In the genomic region with DNA sequence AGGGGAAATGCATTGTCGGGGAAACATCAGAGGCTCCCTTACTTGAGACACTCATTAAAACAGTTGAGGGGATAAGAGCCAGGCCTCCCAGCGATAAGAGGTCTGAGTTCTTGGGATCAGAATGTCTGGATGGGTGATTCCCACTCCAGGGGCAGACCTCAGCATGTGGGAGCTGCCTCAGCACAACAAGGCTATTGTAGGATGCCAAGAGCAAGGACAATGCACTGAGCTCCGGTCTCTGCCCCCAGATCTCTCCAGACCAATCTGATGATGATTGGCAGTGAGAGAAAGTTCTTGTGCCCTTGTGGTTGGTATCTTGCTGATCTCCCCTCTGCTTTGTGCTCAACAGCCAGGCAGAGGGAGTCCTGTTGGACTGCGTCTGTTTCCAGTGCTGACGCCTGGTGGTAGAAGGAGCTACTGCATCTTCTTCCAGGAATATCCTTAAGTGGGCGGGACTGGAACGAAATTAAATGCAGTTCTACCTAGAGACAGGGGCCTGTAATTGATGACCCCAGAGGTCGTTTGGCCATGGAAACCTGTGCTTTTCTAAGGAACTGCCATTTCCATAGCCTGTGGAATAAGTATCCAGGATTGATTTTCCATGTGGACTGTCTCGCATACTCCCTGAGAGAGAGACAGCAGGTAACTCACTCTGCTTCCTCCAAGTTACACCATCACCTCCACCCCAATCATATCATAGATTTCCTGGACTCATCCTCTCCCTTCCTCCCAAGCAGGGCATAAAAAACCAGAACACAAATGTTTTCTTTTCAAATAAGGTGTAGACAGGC, we compare ENCODE assay signal across 1 cellular context.
TF ChIP-seq lines count a peak whose summit lies in the region.

No MANE protein-coding gene starts in this region.

TF ChIP-seq in K562, 482 proteins besides CTCF, POLR2A, EP300 and RAD21 (continued from another document):
- TF ChIP-seq PKNOX1 (IDR thresholded peaks at IDR 0.05) (peak; percentile 40; the same call in 1 of the 2 replicates), MAZ (CRISPR knock-in tag; conservative IDR thresholded peaks at IDR 0.05 in 1 of 2, IDR thresholded peaks at IDR 0.05 in 1 of 2) (0 out of 4 replicates have a peak, but pooled peaks of 1 of the 2 experiments have one; percentile 7), SMAD4 (CRISPR knock-in tag; conservative IDR thresholded peaks at IDR 0.05) (peak; percentile 49; the same call in 1 of the 2 replicates), MXI1 (IDR thresholded peaks at IDR 0.05; ENCODE audit: low read depth, low read length) (no peak), ZNF76 (CRISPR knock-in tag; IDR thresholded peaks at IDR 0.05; ENCODE audit: borderline replicate concordance) (no peak), DEAF1 (CRISPR knock-in tag; IDR thresholded peaks at IDR 0.05) (peak; percentile 48; the same call in 1 of the 2 replicates), NRF1 (conservative IDR thresholded peaks at IDR 0.05 in 1 of 2, IDR thresholded peaks at IDR 0.05 in 1 of 2) (0 out of 4 replicates have a peak, but pooled peaks of 1 of the 2 experiments have one; percentile 12), SMC3 (conservative IDR thresholded peaks at IDR 0.05; ENCODE audit: insufficient read depth, low read depth, low read length) (peak; percentile 46), RB1 (IDR thresholded peaks at IDR 0.05; ENCODE audit: low read depth) (peak; percentile 21; the same call in 1 of the 2 replicates), SMAD1 (IDR thresholded peaks at IDR 0.05; ENCODE audit: low read depth, low read length, partially characterized antibody) (no peak), KLF13 (tag; IDR thresholded peaks at IDR 0.05; ENCODE audit: borderline replicate concordance, low read depth) (peak; percentile 91; the same call in 1 of the 2 replicates), CREM (IDR thresholded peaks at IDR 0.05; ENCODE audit: low read depth) (peak; percentile 53; the same call in 1 of the 2 replicates)
- TF ChIP-seq, protein P1, sequence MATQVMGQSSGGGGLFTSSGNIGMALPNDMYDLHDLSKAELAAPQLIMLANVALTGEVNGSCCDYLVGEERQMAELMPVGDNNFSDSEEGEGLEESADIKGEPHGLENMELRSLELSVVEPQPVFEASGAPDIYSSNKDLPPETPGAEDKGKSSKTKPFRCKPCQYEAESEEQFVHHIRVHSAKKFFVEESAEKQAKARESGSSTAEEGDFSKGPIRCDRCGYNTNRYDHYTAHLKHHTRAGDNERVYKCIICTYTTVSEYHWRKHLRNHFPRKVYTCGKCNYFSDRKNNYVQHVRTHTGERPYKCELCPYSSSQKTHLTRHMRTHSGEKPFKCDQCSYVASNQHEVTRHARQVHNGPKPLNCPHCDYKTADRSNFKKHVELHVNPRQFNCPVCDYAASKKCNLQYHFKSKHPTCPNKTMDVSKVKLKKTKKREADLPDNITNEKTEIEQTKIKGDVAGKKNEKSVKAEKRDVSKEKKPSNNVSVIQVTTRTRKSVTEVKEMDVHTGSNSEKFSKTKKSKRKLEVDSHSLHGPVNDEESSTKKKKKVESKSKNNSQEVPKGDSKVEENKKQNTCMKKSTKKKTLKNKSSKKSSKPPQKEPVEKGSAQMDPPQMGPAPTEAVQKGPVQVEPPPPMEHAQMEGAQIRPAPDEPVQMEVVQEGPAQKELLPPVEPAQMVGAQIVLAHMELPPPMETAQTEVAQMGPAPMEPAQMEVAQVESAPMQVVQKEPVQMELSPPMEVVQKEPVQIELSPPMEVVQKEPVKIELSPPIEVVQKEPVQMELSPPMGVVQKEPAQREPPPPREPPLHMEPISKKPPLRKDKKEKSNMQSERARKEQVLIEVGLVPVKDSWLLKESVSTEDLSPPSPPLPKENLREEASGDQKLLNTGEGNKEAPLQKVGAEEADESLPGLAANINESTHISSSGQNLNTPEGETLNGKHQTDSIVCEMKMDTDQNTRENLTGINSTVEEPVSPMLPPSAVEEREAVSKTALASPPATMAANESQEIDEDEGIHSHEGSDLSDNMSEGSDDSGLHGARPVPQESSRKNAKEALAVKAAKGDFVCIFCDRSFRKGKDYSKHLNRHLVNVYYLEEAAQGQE (CRISPR knock-in tag; IDR thresholded peaks at IDR 0.05; ENCODE audit: low read depth): 0 out of 2 replicates have a peak, but pooled peaks have one; percentile 35
- TF ChIP-seq, protein P2, sequence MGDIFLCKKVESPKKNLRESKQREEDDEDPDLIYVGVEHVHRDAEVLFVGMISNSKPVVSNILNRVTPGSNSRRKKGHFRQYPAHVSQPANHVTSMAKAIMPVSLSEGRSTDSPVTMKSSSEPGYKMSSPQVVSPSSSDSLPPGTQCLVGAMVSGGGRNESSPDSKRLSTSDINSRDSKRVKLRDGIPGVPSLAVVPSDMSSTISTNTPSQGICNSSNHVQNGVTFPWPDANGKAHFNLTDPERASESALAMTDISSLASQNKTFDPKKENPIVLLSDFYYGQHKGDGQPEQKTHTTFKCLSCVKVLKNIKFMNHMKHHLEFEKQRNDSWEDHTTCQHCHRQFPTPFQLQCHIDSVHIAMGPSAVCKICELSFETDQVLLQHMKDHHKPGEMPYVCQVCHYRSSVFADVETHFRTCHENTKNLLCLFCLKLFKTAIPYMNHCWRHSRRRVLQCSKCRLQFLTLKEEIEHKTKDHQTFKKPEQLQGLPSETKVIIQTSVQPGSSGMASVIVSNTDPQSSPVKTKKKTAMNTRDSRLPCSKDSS (IDR thresholded peaks at IDR 0.05; ENCODE audit: low read depth, partially characterized antibody): no peak
